Comparison of ENCODE assay signal across 13 cellular contexts in the genomic region with DNA sequence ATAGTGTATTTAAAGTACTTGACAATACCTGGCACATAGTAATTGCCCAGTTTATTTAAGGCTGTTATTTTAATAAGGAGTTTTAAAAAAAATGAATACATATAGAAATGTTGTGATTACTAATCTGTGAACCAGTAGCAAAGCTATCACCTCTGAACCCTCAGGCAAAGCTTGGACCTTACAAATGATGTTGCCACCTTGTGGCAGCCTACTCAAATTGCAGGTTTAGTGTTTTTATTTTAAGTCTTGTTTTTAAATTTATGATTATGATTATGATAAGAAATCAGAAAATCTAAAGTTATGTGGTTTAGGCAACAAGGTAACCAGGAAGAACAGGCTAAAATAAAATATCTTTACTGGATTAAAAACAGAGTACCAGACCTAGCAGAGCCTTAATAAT. TPM values are rescaled to one million over a fixed set of nuclear protein-coding genes. Genes with fewer than 3 reads are reported as not detected.
DNase-seq lines count a peak whose midpoint lies in the region; ATAC-seq, FAIRE-seq and TF ChIP-seq lines count a peak whose summit lies in the region.
"Had no signal": no experiment of that assay in that cellular context is flagged by ENCODE, and none has a peak within 500 bp of the region (broad histone marks: within the 10 kb centered on the region; RNA-seq: fewer than 3 reads in every experiment).

No MANE protein-coding gene starts in this region.

- H3K36me3 ChIP-seq in Loucy (ENCODE audit: insufficient read depth, low read length) (peaks cover 6% of the 10 kb centered on the region; the same call in 1 of the 2 replicates), K562 (ENCODE audit: control insufficient read depth, insufficient read depth, low read length) (peaks cover 48% of the 10 kb centered on the region), osteoblast (ENCODE audit: insufficient read depth, low read length) (no peaks in the 10 kb centered on the region)
- H3K36me3 ChIP-seq: tibial nerve had no signal

- H3K4me2 ChIP-seq in Loucy (ENCODE audit: low read depth, low read length, poor library complexity, severe bottlenecking) (no peak overlapping the region), K562 (ENCODE audit: insufficient read depth, low read length) (no peak overlapping the region), osteoblast (ENCODE audit: insufficient read depth, low read length) (no peak overlapping the region)

- no peak for TF ChIP-seq EP300 in K562 (IDR thresholded peaks at IDR 0.05; ENCODE audit: low read length)

- H3K9me3 ChIP-seq in Loucy (ENCODE audit: insufficient read depth, low read depth, low read length) (peaks cover 12% of the 10 kb centered on the region; the same call in 1 of the 2 replicates), K562 (replicated peaks; ENCODE audit: control insufficient read depth, insufficient read depth, low read depth, low read length) (peaks cover 7% of the 10 kb centered on the region), osteoblast (ENCODE audit: low read depth, low read length) (no peaks in the 10 kb centered on the region)

- H4K20me1 ChIP-seq in Loucy (ENCODE audit: insufficient read depth, low read length, poor library complexity, severe bottlenecking) (no peaks in the 10 kb centered on the region), K562 (replicated peaks; ENCODE audit: control insufficient read depth, insufficient read depth, low read length) (0 out of 2 replicates have a peak, but pooled peaks cover 2% of the 10 kb centered on the region), osteoblast (ENCODE audit: insufficient read depth, low read length) (no peaks in the 10 kb centered on the region)

- H3K79me2 ChIP-seq in Loucy (ENCODE audit: insufficient read depth, low read length) (no peaks in the 10 kb centered on the region), K562 (ENCODE audit: control insufficient read depth, insufficient read depth, low read length) (peaks cover 89% of the 10 kb centered on the region), osteoblast (ENCODE audit: insufficient read depth, low read length) (no peaks in the 10 kb centered on the region)

- no peak for ATAC-seq in K562
- no peak for ATAC-seq in HG03108 (IDR thresholded peaks at IDR 0.05; ENCODE audit: unreplicated experiment)
- ATAC-seq: activated T-cell treated with anti-CD3 and anti-CD28 coated beads, Interleukin-2, amount 50 U/mL, for 4 hours had no signal

- no peak for TF ChIP-seq POLR2A in K562 (conservative IDR thresholded peaks at IDR 0.05)

- TF ChIP-seq CTCF in Loucy (conservative IDR thresholded peaks at IDR 0.05; ENCODE audit: low read length), result peak; percentile 58
- peak; percentile 52 to 61 (median 59); a peak in 5 of 6 replicates for TF ChIP-seq CTCF in K562 (IDR thresholded peaks at IDR 0.05 in 2 of 3, conservative IDR thresholded peaks at IDR 0.05 in 1 of 3; ENCODE audit: insufficient read depth in 2 of 3, low read depth in 1 of 3, low read length in 3 of 3)
- TF ChIP-seq CTCF in osteoblast (IDR thresholded peaks at IDR 0.05; ENCODE audit: extremely low read depth, low read depth, low read length), result peak; percentile 22

- no peaks in the 10 kb centered on the region for H3F3A ChIP-seq in Loucy (ENCODE audit: low read depth)

- in situ Hi-C loops in K562 (cut with MboI), result no loop called here

- no peak for FAIRE-seq in K562 (lab: Jason Lieb, UNC)

- no peak overlapping the region for H3K27ac ChIP-seq in K562 (ENCODE audit: extremely low read depth, low read depth, low read length)
- no peak overlapping the region for H3K27ac ChIP-seq in osteoblast (ENCODE audit: low read depth, low read length)
- H3K27ac ChIP-seq: tibial nerve had no signal

- H3K4me3 ChIP-seq in Loucy (ENCODE audit: low read length, poor library complexity, severe bottlenecking), result no peak overlapping the region
- H3K4me3 ChIP-seq in K562, result no peak overlapping the region
- H3K4me3 ChIP-seq in osteoblast (ENCODE audit: insufficient read depth, low read length), result no peak overlapping the region
- H3K4me3 ChIP-seq: tibial nerve had no signal

- H3K9me1 ChIP-seq in K562 (ENCODE audit: control insufficient read depth, insufficient read depth, low read length), result no peaks in the 10 kb centered on the region

- no peak overlapping the region for H3K9ac ChIP-seq in Loucy (ENCODE audit: low read depth, low read length, poor library complexity, severe bottlenecking)
- H3K9ac ChIP-seq in K562 (ENCODE audit: insufficient read depth in 1 of 2, low read depth in 2 of 2, low read length in 2 of 2), result no peak overlapping the region

- POLR2A ChIA-PET in K562 (lab: Yijun Ruan, JAX), result interaction anchor here (0.9 kb wide), 1 partner anchor 109 kb away, joined by 3 read pairs; no protein-coding TSS in a partner anchor

- DNase-seq in DMS 273 (lab: John Stamatoyannopoulos, UW; ENCODE audit: unreplicated experiment) (peak; percentile 46), DMS 273 treated with DMSO at 0.1 percent for 48 hours (lab: John Stamatoyannopoulos, UW) (no peak), K562 (ENCODE audit: extremely low read depth in 1 of 4, low spot score in 3 of 4) (peak; percentile 49 to 73 (median 62)), osteoblast (ENCODE audit: insufficient read length, low spot score, missing footprints) (no peak), GOT3 (lab: John Stamatoyannopoulos, UW) (no peak), midbrain (lab: John Stamatoyannopoulos, UW) (no peak)
- DNase-seq: 8988T; activated T-cell treated with anti-CD3 and anti-CD28 coated beads, Interleukin-2, amount 50 U/mL, for 4 hours; cortex of kidney; NCI-H1694 had no signal

- intact Hi-C loops in K562 (cut with micrococcal nuclease), result loop anchor here (2.0 kb wide), 1 partner anchor 109 kb away; no protein-coding TSS in a partner anchor

- H3K27me3 ChIP-seq in Loucy (ENCODE audit: insufficient read depth, low read length, poor library complexity, severe bottlenecking), result no peaks in the 10 kb centered on the region
- H3K27me3 ChIP-seq in K562 (ENCODE audit: control insufficient read depth in 2 of 2, insufficient read depth in 2 of 2, low read length in 2 of 2), result no peaks in the 10 kb centered on the region
- H3K27me3 ChIP-seq in osteoblast (ENCODE audit: insufficient read depth, low read length), result no peaks in the 10 kb centered on the region
- H3K27me3 ChIP-seq: tibial nerve had no signal

- no peaks in the 10 kb centered on the region for H3K9me2 ChIP-seq in Loucy (replicated peaks; ENCODE audit: low read depth, low read length)

- BruUV-seq in K562 (replicated peaks; lab: Mats Ljungman, UMichigan), result no TSS peak

- TF ChIP-seq RAD21 in K562 (CRISPR knock-in tag; conservative IDR thresholded peaks at IDR 0.05 in 1 of 2, IDR thresholded peaks at IDR 0.05 in 1 of 2), result peak; percentile 23 to 57; a peak in 3 of 4 replicates

- H3K4me1 ChIP-seq in Loucy (ENCODE audit: insufficient read depth, low read length, poor library complexity, severe bottlenecking) (no peaks in the 10 kb centered on the region), K562 (replicated peaks in 1 of 2; ENCODE audit: control insufficient read depth in 2 of 2, insufficient read depth in 2 of 2, low read length in 2 of 2) (peaks cover 3 to 4% of the 10 kb centered on the region in 2 experiments; a peak in 2 of 5 replicates), osteoblast (ENCODE audit: insufficient read depth, low read length) (no peaks in the 10 kb centered on the region)
- H3K4me1 ChIP-seq: tibial nerve had no signal

- no peak overlapping the region for H2AFZ ChIP-seq in Loucy (ENCODE audit: low read length)
- no peak overlapping the region for H2AFZ ChIP-seq in K562 (ENCODE audit: low read depth, low read length)
- no peak overlapping the region for H2AFZ ChIP-seq in osteoblast (ENCODE audit: low read length)

- CTCF ChIA-PET in K562 (lab: Yijun Ruan, JAX; ENCODE audit: low intra/inter-chr PET ratio), result no interaction called here

TF ChIP-seq in K562, 482 proteins besides CTCF, POLR2A, EP300 and RAD21:
- no peak for TF ChIP-seq MAFG (tag; conservative IDR thresholded peaks at IDR 0.05)
- peak; percentile 41; the same call in 1 of the 2 replicates for TF ChIP-seq TRIM28 (IDR thresholded peaks at IDR 0.05)
- 0 out of 2 replicates have a peak, but pooled peaks have one; percentile 0 for TF ChIP-seq SMARCA5 (IDR thresholded peaks at IDR 0.05)
- 0 out of 2 replicates have a peak, but pooled peaks have one; percentile 10 for TF ChIP-seq CC2D1A (IDR thresholded peaks at IDR 0.05)
- TF ChIP-seq NR2C1 (IDR thresholded peaks at IDR 0.05), result 0 out of 2 replicates have a peak, but pooled peaks have one; percentile 35
- TF ChIP-seq NR2C1 (tag; IDR thresholded peaks at IDR 0.05), result peak; percentile 57; the same call in 1 of the 2 replicates
- TF ChIP-seq NR2C2 (CRISPR knock-in tag; IDR thresholded peaks at IDR 0.05), result no peak
- peak; percentile 20; the same call in 1 of the 2 replicates for TF ChIP-seq NR2C2 (tag; IDR thresholded peaks at IDR 0.05)
- 0 out of 4 replicates have a peak, but pooled peaks of 1 of the 2 experiments have one; percentile 18 for TF ChIP-seq KDM1A (IDR thresholded peaks at IDR 0.05)
- no peak for TF ChIP-seq HNRNPUL1 (IDR thresholded peaks at IDR 0.05; ENCODE audit: low read length)
- TF ChIP-seq ADNP (tag; IDR thresholded peaks at IDR 0.05), result peak; percentile 78; the same call in 1 of the 2 replicates
- peak in 1 of 2 experiments; percentile 90; a peak in 2 of 3 replicates for TF ChIP-seq CBX3 (IDR thresholded peaks at IDR 0.05; ENCODE audit: borderline replicate concordance in 1 of 2, low read length in 2 of 2)

RNA-seq across cellular contexts. Expression of a gene that starts 35.8 kb away (rescaled TPM):
- total RNA-seq in K562 (2011; cell fraction: chromatin; rRNA removed; ENCODE audit: low replicate concordance), result 34.1 and 39.8 TPM in 2 replicates
- 20.5 and 21.1 TPM in 2 replicates for total RNA-seq in K562 (2011; cell fraction: nucleolus; rRNA removed)
- 24.4 and 30.4 TPM in 2 replicates for total RNA-seq in K562 (2011; cell fraction: nucleoplasm; rRNA removed)
- total RNA-seq in K562 (2014; rRNA removed), result 8.6 and 10.9 TPM in 2 replicates
- total RNA-seq in K562 (2014; rRNA removed; fragmentation: Illumina TruSeq; extraction: Trizol), result 7.1 TPM in 2 replicates
- 7.3 and 8.1 TPM in 2 replicates for total RNA-seq in K562 (2015; rRNA removed; fragmentation: Illumina TruSeq; extraction: Trizol)
- total RNA-seq in K562 (2021), result 23.3 and 29.0 TPM in 2 replicates
- 2.8 and 3.0 TPM in 2 replicates for polyA plus RNA-seq in K562 (2011; rRNA removed)
- 2.2 and 2.6 TPM in 2 replicates for polyA plus RNA-seq in K562 (2011; cell fraction: cytosol; rRNA removed)
- polyA plus RNA-seq in K562 (2011; cell fraction: nucleus; rRNA removed), result 13.0 and 17.4 TPM in 2 replicates
- polyA plus RNA-seq in K562 (2012), result 6.4 and 8.1 TPM in 2 replicates
- 11.6 and 11.7 TPM in 2 replicates for polyA plus RNA-seq in K562 (2014; fragmentation: Illumina TruSeq; extraction: Trizol)
- 1 to 10 TPM; 2.5 to 6.3 TPM for polyA plus RNA-seq in K562 (2014; fragmentation: Nextera tagmentation; extraction: Ambion mirVana)
- polyA plus RNA-seq in K562 (2014; rRNA removed), result 8.7 and 8.8 TPM in 2 replicates
- polyA minus RNA-seq in K562 (2011; rRNA and poly(A)+ RNA removed), result 7.3 and 7.7 TPM in 2 replicates
- polyA minus RNA-seq in K562 (2011; cell fraction: cytosol; rRNA and poly(A)+ RNA removed), result 8.8 and 11.6 TPM in 2 replicates
- 9.4 and 10.8 TPM in 2 replicates for polyA minus RNA-seq in K562 (2011; cell fraction: nucleus; rRNA and poly(A)+ RNA removed)
- 1.1 and 1.8 TPM in 2 replicates for total RNA-seq in osteoblast

Comparison
In these comparisons a context has a peak if more than half of its experiments do, and no peak if none do; other contexts are left out.
1. DNase-seq: peak in DMS 273 (single experiment) and K562 (4 of 4); none in DMS 273 treated with DMSO at 0.1 percent for 48 hours (single experiment), osteoblast (single experiment), GOT3 (single experiment) and midbrain (single experiment).
2. Peak in every context shown above with its lines, with median percentiles within 50 percentile points of each other: CTCF ChIP-seq.